ENCODE assay signal across 8 cellular contexts in genomic region chr19:55655648-55656040, GRCh38. TPM values are rescaled to one million over a fixed set of nuclear protein-coding genes. Genes with fewer than 3 reads are reported as not detected.
A peak's percentile ranks its signal among the peaks of the same experiment; 100 is the strongest.
DNase-seq lines count a peak whose midpoint lies in the region; ATAC-seq and TF ChIP-seq lines count a peak whose summit lies in the region.

No MANE protein-coding gene starts in this region.

- DNase-seq in A673 (ENCODE audit: low spot score) (no peak), chondrocyte (ENCODE audit: low spot score) (no peak), NCI-H226 (no peak), KG1 (lab: John Stamatoyannopoulos, UW) (no peak)
- DNase-seq in Jurkat, Clone E6-1 (ENCODE audit: low read depth, low spot score): no peak

- H3K4me1 ChIP-seq in A673 (ENCODE audit: insufficient read depth, low read length, poor library complexity, severe bottlenecking) (peaks cover 18% of the 10 kb centered on the region), muscle layer of duodenum (ENCODE audit: control insufficient read depth in 1 of 2, insufficient read depth in 2 of 2, low read length in 2 of 2) (peaks cover 24 to 48% of the 10 kb centered on the region in 2 donors)

- no peaks in the 10 kb centered on the region for H3K27me3 ChIP-seq in A673 (replicated peaks; ENCODE audit: insufficient read depth, low read depth, low read length, poor library complexity)
- no peaks in the 10 kb centered on the region for H3K27me3 ChIP-seq in muscle layer of duodenum (ENCODE audit: low read depth, low read length)

- ATAC-seq in HG03280 (IDR thresholded peaks at IDR 0.05; ENCODE audit: unreplicated experiment) (no peak), GM19328 (IDR thresholded peaks at IDR 0.05; ENCODE audit: unreplicated experiment) (no peak)

- TSS peak; percentile 53 for BruUV-seq in A673 (replicated peaks; lab: Mats Ljungman, UMichigan)

- H3K9me3 ChIP-seq in A673 (ENCODE audit: low read depth, low read length, poor library complexity, severe bottlenecking): no peaks in the 10 kb centered on the region
- H3K9me3 ChIP-seq in muscle layer of duodenum (ENCODE audit: control insufficient read depth in 1 of 2, low read length in 2 of 2): no peaks in the 10 kb centered on the region

- intact Hi-C loops in A673 (cut with micrococcal nuclease; ENCODE audit: unreplicated experiment): loop anchor here (2.0 kb wide), 1 partner anchor 15 kb away; no protein-coding TSS in a partner anchor

- peak overlapping the region; percentile 99 for H3K4me3 Mint-ChIP-seq in chondrocyte (ENCODE audit: unreplicated experiment)

- no peak for TF ChIP-seq CTCF in A673 (conservative IDR thresholded peaks at IDR 0.05; ENCODE audit: low read depth, low read length)
- no peak for TF ChIP-seq CTCF in chondrocyte (IDR thresholded peaks at IDR 0.05)

- CTCF ChIA-PET in A673 (lab: Charles Lee): interaction anchor here (0.6 to 2.1 kb wide), 2 partner anchors 16 to 75 kb away, joined by 3 to 6 read pairs; partner anchors contain the start of gene ZNF579

- peaks cover 3% of the 10 kb centered on the region for H3K36me3 Mint-ChIP-seq in chondrocyte (ENCODE audit: low read depth)

- H3K36me3 ChIP-seq in A673 (ENCODE audit: insufficient read depth, low read length, poor library complexity, severe bottlenecking) (peaks cover 31% of the 10 kb centered on the region), muscle layer of duodenum (ENCODE audit: control insufficient read depth in 1 of 2, insufficient read depth in 2 of 2, low read length in 2 of 2) (peaks cover 2 to 32% of the 10 kb centered on the region in 2 donors)

- H3K27me3 Mint-ChIP-seq in chondrocyte (ENCODE audit: low read depth): no peaks in the 10 kb centered on the region

- no peaks in the 10 kb centered on the region for H3K9me3 Mint-ChIP-seq in chondrocyte (ENCODE audit: low read depth)

- H3K27ac ChIP-seq in A673 (ENCODE audit: low read depth, low read length, poor library complexity, severe bottlenecking) (peak overlapping the region; percentile 99), muscle layer of duodenum (ENCODE audit: low read length) (peak overlapping the region; percentile 88)

- POLR2A ChIA-PET in A673 (lab: Charles Lee; ENCODE audit: low non-redundant PET): no interaction called here

- peaks cover 41% of the 10 kb centered on the region for H3K4me1 Mint-ChIP-seq in chondrocyte (ENCODE audit: low read depth)

- peak overlapping the region; percentile 83 for H3K4me3 ChIP-seq in A673 (ENCODE audit: low read depth, low read length, poor library complexity, severe bottlenecking)
- H3K4me3 ChIP-seq in Jurkat, Clone E6-1 (ENCODE audit: low read length): peak overlapping the region; percentile 79
- H3K4me3 ChIP-seq in muscle layer of duodenum (ENCODE audit: low read depth in 1 of 2, low read length in 2 of 2): peak overlapping the region; percentile 94 to 95

- peak overlapping the region; percentile 95 for H3K27ac Mint-ChIP-seq in chondrocyte (ENCODE audit: unreplicated experiment)

RNA-seq across cellular contexts. Expression of gene U2AF2, which starts 0.8 kb away (rescaled TPM):
- total RNA-seq in A673 (2021) (385 and 411 TPM in 2 replicates), chondrocyte (119 to 137 TPM (median 129 TPM) in 3 replicates)
- 313 TPM for polyA plus RNA-seq in Jurkat, Clone E6-1 (2012; ENCODE audit: insufficient read depth, insufficient read length)

RNA-seq across cellular contexts. Expression of gene CCDC106, which starts 7.6 kb away (rescaled TPM):
- total RNA-seq in A673 (2021) (39.9 and 41.5 TPM in 2 replicates), chondrocyte (20.9 to 26.5 TPM (median 23.5 TPM) in 3 replicates)
- polyA plus RNA-seq in Jurkat, Clone E6-1 (2012; ENCODE audit: insufficient read depth, insufficient read length): 2.6 TPM

RNA-seq across cellular contexts. Expression of gene ZNF581, which starts 12.2 kb away (rescaled TPM):
- total RNA-seq in A673 (2021): 37.1 and 38.4 TPM in 2 replicates
- 26.5 TPM for polyA plus RNA-seq in Jurkat, Clone E6-1 (2012; ENCODE audit: insufficient read depth, insufficient read length)
- 20.8 to 24.7 TPM (median 24.2 TPM) in 3 replicates for total RNA-seq in chondrocyte

RNA-seq across cellular contexts. Expression of gene ZNF580, which starts 14.8 kb away (rescaled TPM):
- 49.1 and 65.7 TPM in 2 replicates for total RNA-seq in A673 (2021)
- 26.3 TPM for polyA plus RNA-seq in Jurkat, Clone E6-1 (2012; ENCODE audit: insufficient read depth, insufficient read length)
- 42.3 to 59.8 TPM (median 45.0 TPM) in 3 replicates for total RNA-seq in chondrocyte

RNA-seq across cellular contexts. Expression of gene EPN1, which starts 19.4 kb away (rescaled TPM):
- 178 and 186 TPM in 2 replicates for total RNA-seq in A673 (2021)
- polyA plus RNA-seq in Jurkat, Clone E6-1 (2012; ENCODE audit: insufficient read depth, insufficient read length): 74.3 TPM
- total RNA-seq in chondrocyte: 105 to 127 TPM (median 124 TPM) in 3 replicates
